In the genomic region with DNA sequence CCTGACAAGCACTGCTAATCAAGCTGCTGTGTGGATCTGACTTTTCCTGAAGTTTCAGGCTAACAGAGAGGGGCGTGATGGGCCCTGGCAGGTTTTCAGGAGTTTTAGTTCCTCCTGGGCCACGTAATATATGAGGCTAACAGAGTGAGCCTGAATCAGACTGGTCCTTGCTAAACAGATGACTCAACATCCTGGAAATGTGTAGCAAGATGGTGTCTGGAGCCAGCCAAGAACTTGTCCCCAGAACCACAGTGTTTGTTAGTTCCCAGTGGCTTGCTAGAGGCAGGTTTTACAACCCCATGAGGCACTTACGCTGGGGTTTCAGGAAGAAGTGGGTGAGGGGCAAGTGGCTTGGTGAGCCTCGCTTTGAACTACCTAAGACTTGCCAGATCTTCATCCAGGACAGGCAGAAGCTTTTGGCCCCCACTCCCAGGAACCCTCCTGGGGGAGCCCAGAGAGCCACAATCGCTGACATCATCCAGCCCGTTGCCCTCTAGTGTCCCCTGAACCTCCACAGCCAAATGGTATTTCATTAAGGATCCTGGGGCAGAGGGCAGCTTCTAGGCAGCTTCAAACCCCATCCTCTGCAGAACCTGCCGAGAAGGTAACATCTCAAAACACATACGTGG, we compare ENCODE assay signal across 8 cellular contexts. TPM values are rescaled to one million over a fixed set of nuclear protein-coding genes. Genes with fewer than 3 reads are reported as not detected.
DNase-seq lines count a peak whose midpoint lies in the region; ATAC-seq, FAIRE-seq and TF ChIP-seq lines count a peak whose summit lies in the region.

No MANE protein-coding gene starts in this region.

- FAIRE-seq in keratinocyte (lab: Jason Lieb, UNC), result peak; percentile 96

- H3K27ac ChIP-seq in ascending aorta (peak overlapping the region; percentile 91 to 95), keratinocyte (ENCODE audit: control insufficient read depth, insufficient read depth, low read length) (peak overlapping the region; percentile 72)

- ATAC-seq in stimulated activated effector memory CD8-positive, alpha-beta T cell treated with anti-CD3 and anti-CD28 coated beads, Interleukin-12 subunit alpha, Interleukin-12 subunit beta, amount 100 ng/mL, for 72 hours, result peak; percentile 97
- no peak for ATAC-seq in GM18861 (IDR thresholded peaks at IDR 0.05; ENCODE audit: unreplicated experiment)

- H3K4me2 ChIP-seq in keratinocyte (ENCODE audit: control insufficient read depth, extremely low read depth, insufficient read depth, low read depth, low read length), result peak overlapping the region; percentile 82

- H4K20me1 ChIP-seq in keratinocyte (ENCODE audit: control insufficient read depth, extremely low read depth, insufficient read depth, low read length), result no peaks in the 10 kb centered on the region

- peaks cover 22% of the 10 kb centered on the region for H3K4me1 Mint-ChIP-seq in stimulated activated effector memory CD8-positive, alpha-beta T cell treated with anti-CD3 and anti-CD28 coated beads, Interleukin-12 subunit alpha, Interleukin-12 subunit beta, amount 100 ng/mL, for 72 hours

- H3K9me3 Mint-ChIP-seq in stimulated activated effector memory CD8-positive, alpha-beta T cell treated with anti-CD3 and anti-CD28 coated beads, Interleukin-12 subunit alpha, Interleukin-12 subunit beta, amount 100 ng/mL, for 72 hours, result no peaks in the 10 kb centered on the region

- peak overlapping the region; percentile 35 for H3K4me3 Mint-ChIP-seq in stimulated activated effector memory CD8-positive, alpha-beta T cell treated with anti-CD3 and anti-CD28 coated beads, Interleukin-12 subunit alpha, Interleukin-12 subunit beta, amount 100 ng/mL, for 72 hours

- no peaks in the 10 kb centered on the region for H3K36me3 Mint-ChIP-seq in stimulated activated effector memory CD8-positive, alpha-beta T cell treated with anti-CD3 and anti-CD28 coated beads, Interleukin-12 subunit alpha, Interleukin-12 subunit beta, amount 100 ng/mL, for 72 hours

- H3K9me3 ChIP-seq in ascending aorta (no peaks in the 10 kb centered on the region), keratinocyte (ENCODE audit: control insufficient read depth, low read depth, low read length) (no peaks in the 10 kb centered on the region)

- H3K27ac Mint-ChIP-seq in stimulated activated effector memory CD8-positive, alpha-beta T cell treated with anti-CD3 and anti-CD28 coated beads, Interleukin-12 subunit alpha, Interleukin-12 subunit beta, amount 100 ng/mL, for 72 hours, result peak overlapping the region; percentile 71

- H3K9me1 ChIP-seq in keratinocyte (ENCODE audit: control insufficient read depth, extremely low read depth, insufficient read depth, low read length), result no peaks in the 10 kb centered on the region

- H3K4me1 ChIP-seq in ascending aorta (peaks cover 12 to 35% of the 10 kb centered on the region in 2 donors), keratinocyte (ENCODE audit: control insufficient read depth, extremely low read depth, insufficient read depth, low read length) (peaks cover 20% of the 10 kb centered on the region)

- no peaks in the 10 kb centered on the region for H3K79me2 ChIP-seq in keratinocyte (ENCODE audit: control insufficient read depth, insufficient read depth, low read length)

- H2AFZ ChIP-seq in keratinocyte (ENCODE audit: control insufficient read depth, low read length), result peak overlapping the region; percentile 93

- no peaks in the 10 kb centered on the region for H3K27me3 ChIP-seq in ascending aorta
- H3K27me3 ChIP-seq in keratinocyte (ENCODE audit: control insufficient read depth, extremely low read depth, insufficient read depth, low read length), result no peaks in the 10 kb centered on the region

- H3K4me3 ChIP-seq in ascending aorta, result peak overlapping the region; percentile 49 to 56
- H3K4me3 ChIP-seq in keratinocyte (ENCODE audit: control insufficient read depth in 2 of 3, extremely low read depth in 1 of 3, insufficient read depth in 2 of 3, low read depth in 1 of 3, low read length in 3 of 3), result peak overlapping the region in 1 of 3 experiments; percentile 28

- dilution Hi-C loops in keratinocyte (cut with MboI; ENCODE audit: extremely low pct_ligation_motif_present, low sequenced_read_pairs), result no loop called here

- H3K36me3 ChIP-seq in ascending aorta (no peaks in the 10 kb centered on the region), keratinocyte (ENCODE audit: control insufficient read depth in 2 of 2, extremely low read depth in 1 of 2, insufficient read depth in 2 of 2, low read length in 2 of 2) (no peaks in the 10 kb centered on the region)

- TF ChIP-seq CTCF in ascending aorta (IDR thresholded peaks at IDR 0.05), result no peak
- TF ChIP-seq CTCF in keratinocyte (optimal IDR thresholded peaks at IDR 0.05 in 1 of 3, IDR thresholded peaks at IDR 0.05 in 1 of 3, conservative IDR thresholded peaks at IDR 0.05 in 1 of 3; ENCODE audit: extremely low read depth in 1 of 3, insufficient read depth in 2 of 3, low read length in 3 of 3), result no peak

- intact Hi-C loops in ascending aorta (cut with DNase I), result loop anchor here (1.0 kb wide), 1 partner anchor 90 kb away; no protein-coding TSS in a partner anchor

- in situ Hi-C loops in Caki2 (cut with HindIII; ENCODE audit: low pct_unique_long_range_greater_than_20kb, low sequenced_read_pairs), result no loop called here

- peak; percentile 61 for DNase-seq in Caki2 (ENCODE audit: low read depth)
- peak; percentile 98 for DNase-seq in M059J (ENCODE audit: low read depth)
- DNase-seq in ascending aorta (ENCODE audit: low spot score in 2 of 2), result peak; percentile 80 to 95
- peak; percentile 55 for DNase-seq in keratinocyte (ENCODE audit: low read depth, low spot score)
- DNase-seq in stimulated activated effector memory CD8-positive, alpha-beta T cell treated with anti-CD3 and anti-CD28 coated beads, Interleukin-12 subunit alpha, Interleukin-12 subunit beta, amount 100 ng/mL, for 72 hours (ENCODE audit: low spot score in 2 of 2), result no peak
- DNase-seq in NCI-H2029 (lab: John Stamatoyannopoulos, UW), result no peak
- DNase-seq in NCI-H524 treated with DMSO at 0.1 percent for 48 hours (lab: John Stamatoyannopoulos, UW), result no peak

- H3K9ac ChIP-seq in keratinocyte (ENCODE audit: control insufficient read depth, extremely low read depth, insufficient read depth, low read length), result peak overlapping the region; percentile 45

RNA-seq across cellular contexts. Expression of a gene that starts 15.9 kb away (rescaled TPM):
- 0.44 and 1.9 TPM in 2 replicates for total RNA-seq in Caki2 (2014; rRNA removed; shearing (Covaris generic); ENCODE audit: low replicate concordance)
- total RNA-seq in M059J (2014; rRNA removed; shearing (Covaris generic)), result 0.99 and 5.2 TPM in 2 replicates
- not detected for total RNA-seq in ascending aorta
- polyA plus RNA-seq in keratinocyte, result 0.88 to 2.7 TPM (median 1.8 TPM) in 3 replicates
- polyA plus RNA-seq in keratinocyte (2011; ENCODE audit: low read depth), result 0.12 TPM
- 1.4 and 3.3 TPM in 2 replicates for polyA plus RNA-seq in keratinocyte (2011; cell fraction: cytosol; rRNA removed)
- 2.5 and 4.5 TPM in 2 replicates for polyA plus RNA-seq in keratinocyte (2011; cell fraction: nucleus; rRNA removed)
- polyA plus RNA-seq in keratinocyte (2012; ENCODE audit: low replicate concordance), result 1.2 and 3.5 TPM in 2 replicates
- 1.2 to 7.1 TPM (median 1.9 TPM) in 3 replicates for polyA minus RNA-seq in keratinocyte
- not detected for polyA minus RNA-seq in keratinocyte (2011; cell fraction: cytosol; rRNA and poly(A)+ RNA removed)
- polyA minus RNA-seq in keratinocyte (2011; cell fraction: nucleus; rRNA and poly(A)+ RNA removed), result 1.6 and 2.2 TPM in 2 replicates

RNA-seq across cellular contexts. Expression of a gene that starts 55.7 kb away (rescaled TPM):
- 39.4 and 53.5 TPM in 2 replicates for total RNA-seq in Caki2 (2014; rRNA removed; shearing (Covaris generic); ENCODE audit: low replicate concordance)
- 17.8 and 37.4 TPM in 2 replicates for total RNA-seq in M059J (2014; rRNA removed; shearing (Covaris generic))
- total RNA-seq in ascending aorta, result 51.3 TPM
- polyA plus RNA-seq in keratinocyte, result 15.3 to 28.3 TPM (median 18.3 TPM) in 3 replicates
- polyA plus RNA-seq in keratinocyte (2011; ENCODE audit: low read depth), result 9.4 TPM
- 4.1 and 9.7 TPM in 2 replicates for polyA plus RNA-seq in keratinocyte (2011; cell fraction: cytosol; rRNA removed)
- polyA plus RNA-seq in keratinocyte (2011; cell fraction: nucleus; rRNA removed), result 39.7 and 54.2 TPM in 2 replicates
- 15.2 and 29.2 TPM in 2 replicates for polyA plus RNA-seq in keratinocyte (2012; ENCODE audit: low replicate concordance)
- polyA minus RNA-seq in keratinocyte, result 38.9 to 80.6 TPM (median 56.6 TPM) in 3 replicates
- 41.2 TPM for polyA minus RNA-seq in keratinocyte (2011; cell fraction: cytosol; rRNA and poly(A)+ RNA removed)
- 108 and 118 TPM in 2 replicates for polyA minus RNA-seq in keratinocyte (2011; cell fraction: nucleus; rRNA and poly(A)+ RNA removed)

Comparison
In these comparisons a context has a peak if more than half of its experiments do, and no peak if none do; other contexts are left out.
1. DNase-seq: peak in Caki2 (single experiment), M059J (single experiment), ascending aorta (2 of 2) and keratinocyte (single experiment); none in stimulated activated effector memory CD8-positive, alpha-beta T cell treated with anti-CD3 and anti-CD28 coated beads, Interleukin-12 subunit alpha, Interleukin-12 subunit beta, amount 100 ng/mL, for 72 hours (0 of 2), NCI-H2029 (single experiment) and NCI-H524 treated with DMSO at 0.1 percent for 48 hours (single experiment).